ENCODE assay signal across 28 cellular contexts in the genomic region with DNA sequence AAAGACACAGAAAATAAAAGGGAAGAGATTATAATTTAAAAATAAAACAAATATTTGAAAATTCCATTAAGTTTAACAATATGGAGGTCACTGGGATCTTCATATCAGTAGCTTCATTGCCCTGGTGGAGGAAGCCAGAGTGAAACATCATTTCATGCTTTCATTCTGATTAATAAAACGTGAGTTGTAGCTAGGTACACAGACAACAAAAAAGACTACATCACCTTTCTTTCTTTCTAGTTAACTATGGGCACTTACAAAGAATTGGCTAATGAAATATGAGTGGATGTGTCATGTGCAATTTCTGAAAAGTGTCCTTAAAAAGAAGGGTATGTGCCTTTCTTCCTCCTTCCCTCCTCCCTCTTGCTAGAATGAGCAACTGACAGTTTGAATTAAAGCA. TPM values are rescaled to one million over a fixed set of nuclear protein-coding genes. Genes with fewer than 3 reads are reported as not detected.
DNase-seq lines count a peak whose midpoint lies in the region; ATAC-seq, FAIRE-seq and TF ChIP-seq lines count a peak whose summit lies in the region.
"Had no signal": no experiment of that assay in that cellular context is flagged by ENCODE, and none has a peak within 500 bp of the region (broad histone marks: within the 10 kb centered on the region; RNA-seq: fewer than 3 reads in every experiment).

No MANE protein-coding gene starts in this region.

- no peak overlapping the region for H3K4me3 ChIP-seq in GM12878
- H3K4me3 ChIP-seq in effector memory CD4-positive, alpha-beta T cell (ENCODE audit: insufficient read depth, low read depth, low read length, poor library complexity, severe bottlenecking) = no peak overlapping the region
- H3K4me3 ChIP-seq: PC-9, SJCRH30 had no signal

- RAD21 ChIA-PET in GM12878 (lab: Charles Lee; ENCODE audit: unreplicated experiment) = no interaction called here

- no peak for DNase-seq in activated CD4-positive, CD25-positive, alpha-beta regulatory T cell treated with anti-CD3 and anti-CD28 coated beads, Interleukin-2, amount 50 U/mL, for 72 hours
- DNase-seq in activated T-cell treated with anti-CD3 and anti-CD28 coated beads, Interleukin-2, amount 50 U/mL, for 72 hours = peak in 1 of 2 donors; percentile 8
- DNase-seq in activated T-cell treated with anti-CD3 and anti-CD28 coated beads, Interleukin-2, amount 50 U/mL, for 48 hours = no peak
- DNase-seq in GM12878 (ENCODE audit: low read depth, low spot score) (no peak), NOMO-1 treated with dmso at 0.1 percent for 144 hours (lab: John Stamatoyannopoulos, UW; ENCODE audit: unreplicated experiment) (no peak)
- DNase-seq in stimulated activated effector memory CD8-positive, alpha-beta T cell treated with anti-CD3 and anti-CD28 coated beads, Interleukin-12 subunit alpha, Interleukin-12 subunit beta, amount 100 ng/mL, for 72 hours (ENCODE audit: low spot score in 2 of 2) = no peak
- DNase-seq in effector memory CD4-positive, alpha-beta T cell = no peak
- DNase-seq: Calu3; DMS79 treated with DMSO at 0.1 percent for 48 hours; GF-D8; NCI-H1092; NCI-H1417 treated with DMSO at 0.1 percent for 48 hours; NCI-H1694 treated with DMSO at 0.1 percent for 48 hours; NCI-H2081; NCI-H2171 treated with DMSO at 0.1 percent for 48 hours; NCI-H446; NCI-H524 treated with DMSO at 0.1 percent for 48 hours; NCI-H82; NK-92 treated with Interleukin-12 subunit alpha and Interleukin-12 subunit beta, amount 100 ng/mL, for 24 hours; PC-9; SJCRH30 had no signal

- H3K27ac ChIP-seq in GM12878 (ENCODE audit: control insufficient read depth, insufficient read depth) = no peak overlapping the region
- H3K27ac ChIP-seq in effector memory CD4-positive, alpha-beta T cell (ENCODE audit: insufficient read depth, low read length, poor library complexity, severe bottlenecking) = no peak overlapping the region
- H3K27ac ChIP-seq: KMS-11, PC-9, SJCRH30 had no signal

- H3K9ac ChIP-seq in GM12878 (ENCODE audit: control insufficient read depth, insufficient read depth, low read length) = no peak overlapping the region
- H3K9ac ChIP-seq: KMS-11 had no signal

- no peak overlapping the region for H2AFZ ChIP-seq in GM12878 (ENCODE audit: control insufficient read depth, low read depth, low read length)
- H2AFZ ChIP-seq: PC-9 had no signal

- in situ Hi-C loops in GM12878 (cut with MboI) = no loop called here

- POLR2A ChIA-PET in GM12878 (lab: Charles Lee) = no interaction called here

- FAIRE-seq in GM12878 (lab: Jason Lieb, UNC) = no peak
- FAIRE-seq: GM12892, H1 had no signal

- H3K4me2 ChIP-seq in GM12878 (ENCODE audit: control insufficient read depth, insufficient read depth) = no peak overlapping the region
- H3K4me2 ChIP-seq: KMS-11, PC-9 had no signal

- TF ChIP-seq RAD21 in GM12878 (IDR thresholded peaks at IDR 0.05; ENCODE audit: insufficient read depth, low read depth, low read length) = no peak

- ATAC-seq in activated CD4-positive, CD25-positive, alpha-beta regulatory T cell treated with anti-CD3 and anti-CD28 coated beads, Interleukin-2, amount 50 U/mL, for 24 hours = peak; percentile 12 to 31
- ATAC-seq in activated T-cell treated with anti-CD3 and anti-CD28 coated beads, Interleukin-2, amount 50 U/mL, for 72 hours (replicated peaks in 1 of 2) = peak; percentile 4 to 23
- ATAC-seq in GM12878 = no peak
- ATAC-seq in stimulated activated effector memory CD8-positive, alpha-beta T cell treated with anti-CD3 and anti-CD28 coated beads, Interleukin-12 subunit alpha, Interleukin-12 subunit beta, amount 100 ng/mL, for 72 hours = peak; percentile 15
- ATAC-seq: HCT116, Right ventricle myocardium inferior had no signal

- intact Hi-C loops in GM12878 (cut with micrococcal nuclease; ENCODE audit: unreplicated experiment) = no loop called here

- CTCF ChIA-PET in GM12878 (lab: Yijun Ruan, JAX) = interaction anchor here (0.6 kb wide), 1 partner anchor 506 kb away, joined by 3 read pairs; no protein-coding TSS in a partner anchor

- H4K20me1 ChIP-seq in GM12878 (ENCODE audit: control insufficient read depth, insufficient read depth) = no peaks in the 10 kb centered on the region

- TF ChIP-seq POLR2A in GM12878 (IDR thresholded peaks at IDR 0.05; ENCODE audit: low read depth, low read length) = no peak

- H3K27ac Mint-ChIP-seq in activated T-cell treated with anti-CD3 and anti-CD28 coated beads, Interleukin-2, amount 50 U/mL, for 72 hours = peak overlapping the region; percentile 34
- peak overlapping the region; percentile 36 for H3K27ac Mint-ChIP-seq in stimulated activated effector memory CD8-positive, alpha-beta T cell treated with anti-CD3 and anti-CD28 coated beads, Interleukin-12 subunit alpha, Interleukin-12 subunit beta, amount 100 ng/mL, for 72 hours
- H3K27ac Mint-ChIP-seq: IgD-negative memory B cell had no signal

- TF ChIP-seq CTCF in GM12878 (IDR thresholded peaks at IDR 0.05 in 2 of 3, conservative IDR thresholded peaks at IDR 0.05 in 1 of 3; ENCODE audit: control insufficient read depth in 2 of 3, extremely low read depth in 1 of 3, insufficient read depth in 1 of 3, low read depth in 3 of 3, low read length in 3 of 3) = no peak

- no peaks in the 10 kb centered on the region for H3K36me3 ChIP-seq in GM12878 (ENCODE audit: control insufficient read depth in 2 of 2, insufficient read depth in 2 of 2, low read length in 1 of 2)
- no peaks in the 10 kb centered on the region for H3K36me3 ChIP-seq in effector memory CD4-positive, alpha-beta T cell (ENCODE audit: control insufficient read depth, insufficient read depth, low read length)
- H3K36me3 ChIP-seq: SJCRH30 had no signal

- H3K36me3 Mint-ChIP-seq in activated T-cell treated with anti-CD3 and anti-CD28 coated beads, Interleukin-2, amount 50 U/mL, for 72 hours (ENCODE audit: insufficient read depth in 2 of 2) = peaks cover 3 to 10% of the 10 kb centered on the region in 2 donors
- peaks cover 5% of the 10 kb centered on the region for H3K36me3 Mint-ChIP-seq in stimulated activated effector memory CD8-positive, alpha-beta T cell treated with anti-CD3 and anti-CD28 coated beads, Interleukin-12 subunit alpha, Interleukin-12 subunit beta, amount 100 ng/mL, for 72 hours
- H3K36me3 Mint-ChIP-seq: IgD-negative memory B cell had no signal

- peaks cover 6% of the 10 kb centered on the region for H3K27me3 Mint-ChIP-seq in activated T-cell treated with anti-CD3 and anti-CD28 coated beads, Interleukin-2, amount 50 U/mL, for 72 hours (ENCODE audit: low read depth)

- no peaks in the 10 kb centered on the region for H3K9me3 Mint-ChIP-seq in activated T-cell treated with anti-CD3 and anti-CD28 coated beads, Interleukin-2, amount 50 U/mL, for 72 hours
- no peaks in the 10 kb centered on the region for H3K9me3 Mint-ChIP-seq in stimulated activated effector memory CD8-positive, alpha-beta T cell treated with anti-CD3 and anti-CD28 coated beads, Interleukin-12 subunit alpha, Interleukin-12 subunit beta, amount 100 ng/mL, for 72 hours
- H3K9me3 Mint-ChIP-seq: IgD-negative memory B cell had no signal

- H3K4me1 ChIP-seq in GM12878 (ENCODE audit: control insufficient read depth, insufficient read depth, low read length) = no peaks in the 10 kb centered on the region
- peaks cover 4% of the 10 kb centered on the region for H3K4me1 ChIP-seq in effector memory CD4-positive, alpha-beta T cell (ENCODE audit: control insufficient read depth, insufficient read depth, low read length, poor library complexity, severe bottlenecking)

- no TSS peak for BruUV-seq in GM12878 (replicated peaks; lab: Mats Ljungman, UMichigan)

- 0% methylated on average over 1 of the region's 1 CpG for WGBS in GM12878 (ENCODE audit: insufficient coverage, insufficient replicate concordance, low lambda C conversion rate, missing lambda C conversion rate)

- no peaks in the 10 kb centered on the region for H3K79me2 ChIP-seq in GM12878 (ENCODE audit: control insufficient read depth, insufficient read depth, low read length)

- no peaks in the 10 kb centered on the region for H3K27me3 ChIP-seq in GM12878 (replicated peaks in 1 of 2; ENCODE audit: control insufficient read depth in 2 of 2, insufficient read depth in 2 of 2, low read length in 1 of 2)
- H3K27me3 ChIP-seq in effector memory CD4-positive, alpha-beta T cell (replicated peaks; ENCODE audit: control insufficient read depth, insufficient read depth, low read length, poor library complexity, severe bottlenecking) = no peaks in the 10 kb centered on the region
- H3K27me3 ChIP-seq: SJCRH30 had no signal

- H3K4me3 Mint-ChIP-seq in activated T-cell treated with anti-CD3 and anti-CD28 coated beads, Interleukin-2, amount 50 U/mL, for 72 hours = peak overlapping the region; percentile 2 to 86
- no peak overlapping the region for H3K4me3 Mint-ChIP-seq in stimulated activated effector memory CD8-positive, alpha-beta T cell treated with anti-CD3 and anti-CD28 coated beads, Interleukin-12 subunit alpha, Interleukin-12 subunit beta, amount 100 ng/mL, for 72 hours

- TF ChIP-seq EP300 in GM12878 (IDR thresholded peaks at IDR 0.05; ENCODE audit: borderline replicate concordance in 1 of 2, control insufficient read depth in 1 of 2, low read depth in 2 of 2, low read length in 2 of 2) = no peak

- SMC1A ChIA-PET in GM12878 (lab: Charles Lee; ENCODE audit: uncharacterized antibody, unreplicated experiment) = interaction anchor here (0.7 kb wide), 1 partner anchor 14 kb away, joined by 3 read pairs; no protein-coding TSS in a partner anchor

- H3K4me1 Mint-ChIP-seq in activated T-cell treated with anti-CD3 and anti-CD28 coated beads, Interleukin-2, amount 50 U/mL, for 72 hours (ENCODE audit: low read depth) = peaks cover 39% of the 10 kb centered on the region
- peaks cover 34% of the 10 kb centered on the region for H3K4me1 Mint-ChIP-seq in stimulated activated effector memory CD8-positive, alpha-beta T cell treated with anti-CD3 and anti-CD28 coated beads, Interleukin-12 subunit alpha, Interleukin-12 subunit beta, amount 100 ng/mL, for 72 hours

- H3K9me3 ChIP-seq in GM12878 (replicated peaks; ENCODE audit: control insufficient read depth, insufficient read depth, low read length) = no peaks in the 10 kb centered on the region
- no peaks in the 10 kb centered on the region for H3K9me3 ChIP-seq in effector memory CD4-positive, alpha-beta T cell (ENCODE audit: control insufficient read depth, low read length)
- H3K9me3 ChIP-seq: SJCRH30 had no signal

RNA-seq across cellular contexts. Expression of a gene that starts 3.5 kb away (rescaled TPM):
- 1 to 10 TPM; 6.0 to 8.6 TPM for total RNA-seq in activated T-cell treated with anti-CD3 and anti-CD28 coated beads, Interleukin-2, amount 50 U/mL, for 72 hours
- total RNA-seq in GM12878 (2013; cell fraction: nucleolus; rRNA removed) = 8.0 and 8.3 TPM in 2 replicates
- 2.6 and 3.1 TPM in 2 replicates for total RNA-seq in GM12878 (2014; rRNA removed)
- 2.0 and 2.2 TPM in 2 replicates for total RNA-seq in GM12878 (2014; rRNA removed; fragmentation: Illumina TruSeq; extraction: Trizol)
- 1.6 and 1.7 TPM in 2 replicates for total RNA-seq in GM12878 (2021)
- polyA plus RNA-seq in GM12878 (2011; ENCODE audit: low read depth) = 0.54 TPM
- polyA plus RNA-seq in GM12878 (2011; rRNA removed) = 2.9 and 4.1 TPM in 2 replicates
- 1.3 and 1.5 TPM in 2 replicates for polyA plus RNA-seq in GM12878 (2011; cell fraction: cytosol; rRNA removed)
- polyA plus RNA-seq in GM12878 (2011; cell fraction: nucleus; rRNA removed) = 2.5 and 2.8 TPM in 2 replicates
- polyA plus RNA-seq in GM12878 (2012) = 0.62 and 0.98 TPM in 2 replicates
- polyA plus RNA-seq in GM12878 (2014; fragmentation: Illumina TruSeq; extraction: Trizol) = 1.8 and 1.9 TPM in 2 replicates
- polyA plus RNA-seq in GM12878 (2014; fragmentation: Nextera tagmentation; extraction: Ambion mirVana) = under 1 TPM; 0.76 to 0.88 TPM
- 1.4 and 2.2 TPM in 2 replicates for polyA plus RNA-seq in GM12878 (2014; rRNA removed)
- 1 to 10 TPM; 2.7 TPM for polyA plus RNA-seq in GM12878 (2016; fragmentation: Nextera tagmentation; extraction: Ambion mirVana)
- polyA minus RNA-seq in GM12878 (2011; rRNA and poly(A)+ RNA removed) = 1.8 and 2.9 TPM in 2 replicates
- 0.94 and 1.4 TPM in 2 replicates for polyA minus RNA-seq in GM12878 (2011; cell fraction: cytosol; rRNA and poly(A)+ RNA removed)
- polyA minus RNA-seq in GM12878 (2011; cell fraction: nucleus; rRNA and poly(A)+ RNA removed) = 2.1 and 3.2 TPM in 2 replicates

RNA-seq across cellular contexts. Expression of a gene that starts 3.6 kb away (rescaled TPM):
- total RNA-seq in activated T-cell treated with anti-CD3 and anti-CD28 coated beads, Interleukin-2, amount 50 U/mL, for 72 hours = 10 to 100 TPM; 20.7 to 23.9 TPM
- 2.8 TPM in 2 replicates for total RNA-seq in GM12878 (2013; cell fraction: nucleolus; rRNA removed)
- total RNA-seq in GM12878 (2014; rRNA removed) = 2.9 and 4.5 TPM in 2 replicates
- total RNA-seq in GM12878 (2014; rRNA removed; fragmentation: Illumina TruSeq; extraction: Trizol) = 12.5 and 13.0 TPM in 2 replicates
- 14.3 and 15.4 TPM in 2 replicates for total RNA-seq in GM12878 (2021)
- polyA plus RNA-seq in GM12878 (2011; ENCODE audit: low read depth) = 2.7 TPM
- polyA plus RNA-seq in GM12878 (2011; rRNA removed) = 14.6 and 29.1 TPM in 2 replicates
- 3.2 and 4.5 TPM in 2 replicates for polyA plus RNA-seq in GM12878 (2011; cell fraction: cytosol; rRNA removed)
- 2.4 and 2.8 TPM in 2 replicates for polyA plus RNA-seq in GM12878 (2011; cell fraction: nucleus; rRNA removed)
- 10.3 and 12.4 TPM in 2 replicates for polyA plus RNA-seq in GM12878 (2012)
- polyA plus RNA-seq in GM12878 (2014; fragmentation: Illumina TruSeq; extraction: Trizol) = 9.4 and 10.9 TPM in 2 replicates
- 10 to 100 TPM; 38.0 to 41.9 TPM for polyA plus RNA-seq in GM12878 (2014; fragmentation: Nextera tagmentation; extraction: Ambion mirVana)
- 5.6 and 6.3 TPM in 2 replicates for polyA plus RNA-seq in GM12878 (2014; rRNA removed)
- polyA plus RNA-seq in GM12878 (2016; fragmentation: Nextera tagmentation; extraction: Ambion mirVana) = 10 to 100 TPM; 40.0 to 44.3 TPM
- 1.9 and 2.2 TPM in 2 replicates for polyA minus RNA-seq in GM12878 (2011; rRNA and poly(A)+ RNA removed)
- polyA minus RNA-seq in GM12878 (2011; cell fraction: cytosol; rRNA and poly(A)+ RNA removed) = 0.52 and 1.1 TPM in 2 replicates
- polyA minus RNA-seq in GM12878 (2011; cell fraction: nucleus; rRNA and poly(A)+ RNA removed) = 0.48 and 0.57 TPM in 2 replicates
